ENCODE assay signal across 1 cellular context in the genomic region with DNA sequence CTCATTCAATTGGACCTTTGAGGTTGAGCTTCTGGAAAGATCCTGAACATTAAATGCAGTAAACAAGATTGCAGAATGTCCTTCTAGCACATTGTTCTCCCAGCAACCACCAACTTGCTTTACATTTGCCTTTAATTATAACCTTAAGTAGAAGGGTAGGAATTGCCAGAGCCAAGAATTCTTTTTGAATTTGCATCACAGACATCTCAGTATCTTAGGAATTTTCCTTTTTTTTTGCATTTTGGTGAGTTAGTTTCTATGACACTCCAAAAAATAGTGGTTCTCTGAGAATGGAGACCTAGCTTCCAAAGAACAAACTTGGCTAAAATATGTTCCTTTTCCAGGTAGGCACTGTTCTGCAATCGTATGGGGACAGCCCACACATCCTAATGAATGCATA.
TF ChIP-seq lines count a peak whose summit lies in the region.

No MANE protein-coding gene starts in this region.

TF ChIP-seq in GM23338, 12 proteins besides CTCF, POLR2A, EP300 and RAD21 (continued from another document):
- TF ChIP-seq, protein P1, sequence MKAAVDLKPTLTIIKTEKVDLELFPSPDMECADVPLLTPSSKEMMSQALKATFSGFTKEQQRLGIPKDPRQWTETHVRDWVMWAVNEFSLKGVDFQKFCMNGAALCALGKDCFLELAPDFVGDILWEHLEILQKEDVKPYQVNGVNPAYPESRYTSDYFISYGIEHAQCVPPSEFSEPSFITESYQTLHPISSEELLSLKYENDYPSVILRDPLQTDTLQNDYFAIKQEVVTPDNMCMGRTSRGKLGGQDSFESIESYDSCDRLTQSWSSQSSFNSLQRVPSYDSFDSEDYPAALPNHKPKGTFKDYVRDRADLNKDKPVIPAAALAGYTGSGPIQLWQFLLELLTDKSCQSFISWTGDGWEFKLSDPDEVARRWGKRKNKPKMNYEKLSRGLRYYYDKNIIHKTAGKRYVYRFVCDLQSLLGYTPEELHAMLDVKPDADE (IDR thresholded peaks at IDR 0.05): no peak
- TF ChIP-seq EZH2phosphoT487 (IDR thresholded peaks at IDR 0.05; ENCODE audit: unreplicated experiment) (no peak), STAT1 (IDR thresholded peaks at IDR 0.05; ENCODE audit: unreplicated experiment) (no peak), EZH2 (IDR thresholded peaks at IDR 0.05; ENCODE audit: low read depth, unreplicated experiment) (no peak), CREB1 (CRISPR knock-in tag; IDR thresholded peaks at IDR 0.05; ENCODE audit: low read depth) (no peak), NANOG (IDR thresholded peaks at IDR 0.05; ENCODE audit: borderline replicate concordance) (no peak)
- TF ChIP-seq, protein P2, sequence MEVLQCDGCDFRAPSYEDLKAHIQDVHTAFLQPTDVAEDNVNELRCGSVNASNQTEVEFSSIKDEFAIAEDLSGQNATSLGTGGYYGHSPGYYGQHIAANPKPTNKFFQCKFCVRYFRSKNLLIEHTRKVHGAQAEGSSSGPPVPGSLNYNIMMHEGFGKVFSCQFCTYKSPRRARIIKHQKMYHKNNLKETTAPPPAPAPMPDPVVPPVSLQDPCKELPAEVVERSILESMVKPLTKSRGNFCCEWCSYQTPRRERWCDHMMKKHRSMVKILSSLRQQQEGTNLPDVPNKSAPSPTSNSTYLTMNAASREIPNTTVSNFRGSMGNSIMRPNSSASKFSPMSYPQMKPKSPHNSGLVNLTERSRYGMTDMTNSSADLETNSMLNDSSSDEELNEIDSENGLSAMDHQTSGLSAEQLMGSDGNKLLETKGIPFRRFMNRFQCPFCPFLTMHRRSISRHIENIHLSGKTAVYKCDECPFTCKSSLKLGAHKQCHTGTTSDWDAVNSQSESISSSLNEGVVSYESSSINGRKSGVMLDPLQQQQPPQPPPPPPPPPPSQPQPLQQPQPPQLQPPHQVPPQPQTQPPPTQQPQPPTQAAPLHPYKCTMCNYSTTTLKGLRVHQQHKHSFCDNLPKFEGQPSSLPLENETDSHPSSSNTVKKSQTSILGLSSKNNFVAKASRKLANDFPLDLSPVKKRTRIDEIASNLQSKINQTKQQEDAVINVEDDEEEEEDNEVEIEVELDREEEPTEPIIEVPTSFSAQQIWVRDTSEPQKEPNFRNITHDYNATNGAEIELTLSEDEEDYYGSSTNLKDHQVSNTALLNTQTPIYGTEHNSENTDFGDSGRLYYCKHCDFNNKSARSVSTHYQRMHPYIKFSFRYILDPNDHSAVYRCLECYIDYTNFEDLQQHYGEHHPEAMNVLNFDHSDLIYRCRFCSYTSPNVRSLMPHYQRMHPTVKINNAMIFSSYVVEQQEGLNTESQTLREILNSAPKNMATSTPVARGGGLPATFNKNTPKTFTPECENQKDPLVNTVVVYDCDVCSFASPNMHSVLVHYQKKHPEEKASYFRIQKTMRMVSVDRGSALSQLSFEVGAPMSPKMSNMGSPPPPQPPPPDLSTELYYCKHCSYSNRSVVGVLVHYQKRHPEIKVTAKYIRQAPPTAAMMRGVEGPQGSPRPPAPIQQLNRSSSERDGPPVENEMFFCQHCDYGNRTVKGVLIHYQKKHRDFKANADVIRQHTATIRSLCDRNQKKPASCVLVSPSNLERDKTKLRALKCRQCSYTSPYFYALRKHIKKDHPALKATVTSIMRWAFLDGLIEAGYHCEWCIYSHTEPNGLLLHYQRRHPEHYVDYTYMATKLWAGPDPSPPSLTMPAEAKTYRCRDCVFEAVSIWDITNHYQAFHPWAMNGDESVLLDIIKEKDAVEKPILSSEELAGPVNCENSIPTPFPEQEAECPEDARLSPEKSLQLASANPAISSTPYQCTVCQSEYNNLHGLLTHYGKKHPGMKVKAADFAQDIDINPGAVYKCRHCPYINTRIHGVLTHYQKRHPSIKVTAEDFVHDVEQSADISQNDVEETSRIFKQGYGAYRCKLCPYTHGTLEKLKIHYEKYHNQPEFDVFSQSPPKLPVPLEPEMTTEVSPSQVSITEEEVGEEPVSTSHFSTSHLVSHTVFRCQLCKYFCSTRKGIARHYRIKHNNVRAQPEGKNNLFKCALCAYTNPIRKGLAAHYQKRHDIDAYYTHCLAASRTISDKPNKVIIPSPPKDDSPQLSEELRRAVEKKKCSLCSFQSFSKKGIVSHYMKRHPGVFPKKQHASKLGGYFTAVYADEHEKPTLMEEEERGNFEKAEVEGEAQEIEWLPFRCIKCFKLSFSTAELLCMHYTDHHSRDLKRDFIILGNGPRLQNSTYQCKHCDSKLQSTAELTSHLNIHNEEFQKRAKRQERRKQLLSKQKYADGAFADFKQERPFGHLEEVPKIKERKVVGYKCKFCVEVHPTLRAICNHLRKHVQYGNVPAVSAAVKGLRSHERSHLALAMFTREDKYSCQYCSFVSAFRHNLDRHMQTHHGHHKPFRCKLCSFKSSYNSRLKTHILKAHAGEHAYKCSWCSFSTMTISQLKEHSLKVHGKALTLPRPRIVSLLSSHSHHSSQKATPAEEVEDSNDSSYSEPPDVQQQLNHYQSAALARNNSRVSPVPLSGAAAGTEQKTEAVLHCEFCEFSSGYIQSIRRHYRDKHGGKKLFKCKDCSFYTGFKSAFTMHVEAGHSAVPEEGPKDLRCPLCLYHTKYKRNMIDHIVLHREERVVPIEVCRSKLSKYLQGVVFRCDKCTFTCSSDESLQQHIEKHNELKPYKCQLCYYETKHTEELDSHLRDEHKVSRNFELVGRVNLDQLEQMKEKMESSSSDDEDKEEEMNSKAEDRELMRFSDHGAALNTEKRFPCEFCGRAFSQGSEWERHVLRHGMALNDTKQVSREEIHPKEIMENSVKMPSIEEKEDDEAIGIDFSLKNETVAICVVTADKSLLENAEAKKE (CRISPR knock-in tag; IDR thresholded peaks at IDR 0.05): no peak
